Comparison of ENCODE assay signal across 19 cellular contexts in genomic region chr5:158746979-158747378, GRCh38.
DNase-seq lines count a peak whose midpoint lies in the region; ATAC-seq, FAIRE-seq and TF ChIP-seq lines count a peak whose summit lies in the region.
"Had no signal": no experiment of that assay in that cellular context is flagged by ENCODE, and none has a peak within 500 bp of the region (broad histone marks: within the 10 kb centered on the region; RNA-seq: fewer than 3 reads in every experiment).

No MANE protein-coding gene starts in this region.

- FAIRE-seq in HepG2 (lab: Jason Lieb, UNC): no peak
- FAIRE-seq: A549 had no signal

- no peak for TF ChIP-seq POLR2A in HepG2 (IDR thresholded peaks at IDR 0.05; ENCODE audit: insufficient read depth in 1 of 2, low read depth in 2 of 2, low read length in 2 of 2)
- TF ChIP-seq POLR2A in prostate gland (IDR thresholded peaks at IDR 0.05): no peak

- no peak for ATAC-seq in GM18909 (IDR thresholded peaks at IDR 0.05; ENCODE audit: poor library complexity, unreplicated experiment)
- ATAC-seq in HepG2: no peak
- ATAC-seq: A549 had no signal

- H3K27me3 ChIP-seq in BLaER1: no peaks in the 10 kb centered on the region
- no peaks in the 10 kb centered on the region for H3K27me3 ChIP-seq in MG63
- no peaks in the 10 kb centered on the region for H3K27me3 ChIP-seq in subcutaneous abdominal adipose tissue (ENCODE audit: control insufficient read depth in 5 of 5, insufficient read depth in 4 of 5, low read length in 5 of 5)
- H3K27me3 ChIP-seq in HepG2 (ENCODE audit: control insufficient read depth in 1 of 2, insufficient read depth in 2 of 2, low read length in 2 of 2): no peaks in the 10 kb centered on the region
- no peaks in the 10 kb centered on the region for H3K27me3 ChIP-seq in prostate gland (replicated peaks; ENCODE audit: insufficient read depth)
- H3K27me3 ChIP-seq: SJSA1 had no signal

- H3K4me2 ChIP-seq in BLaER1 (peak overlapping the region; percentile 83), HepG2 (ENCODE audit: low read depth, low read length) (no peak overlapping the region)
- H3K4me2 ChIP-seq: A549 had no signal

- H3K4me1 ChIP-seq in BLaER1: peaks cover 100% of the 10 kb centered on the region
- H3K4me1 ChIP-seq in subcutaneous abdominal adipose tissue (ENCODE audit: control insufficient read depth in 5 of 5, insufficient read depth in 5 of 5, low read length in 5 of 5): peaks cover 0 to 7% (median 0%) of the 10 kb centered on the region in 5 donors
- H3K4me1 ChIP-seq in HepG2 (ENCODE audit: insufficient read depth, low read length): no peaks in the 10 kb centered on the region
- no peaks in the 10 kb centered on the region for H3K4me1 ChIP-seq in prostate gland (replicated peaks)
- H3K4me1 ChIP-seq: A549, SJSA1 had no signal

- DNase-seq in MG63: peak; percentile 73
- peak; percentile 73 for DNase-seq in fibroblast of peridontal ligament (ENCODE audit: extremely low read depth)
- no peak for DNase-seq in NCI-H1105 treated with DMSO at 0.1 percent for 48 hours (lab: John Stamatoyannopoulos, UW)
- no peak for DNase-seq in HepG2 (ENCODE audit: low spot score)
- DNase-seq in prostate gland (ENCODE audit: low spot score): no peak
- DNase-seq: Calu3; CD4-positive, alpha-beta memory T cell; DMS53; GOT3; KBM-7; NCI-H1436 treated with DMSO at 0.1 percent for 48 hours; NCI-H2029 treated with DMSO at 0.1 percent for 48 hours; NCI-H2171 treated with DMSO at 0.1 percent for 48 hours; NCI-H748 treated with DMSO at 0.1 percent for 48 hours had no signal

- H3K36me3 ChIP-seq in BLaER1: peaks cover 91% of the 10 kb centered on the region
- H3K36me3 ChIP-seq in MG63: no peaks in the 10 kb centered on the region
- H3K36me3 ChIP-seq in subcutaneous abdominal adipose tissue (ENCODE audit: control insufficient read depth in 5 of 5, insufficient read depth in 5 of 5, low read length in 5 of 5): peaks cover 0 to 12% (median 4%) of the 10 kb centered on the region in 5 donors
- H3K36me3 ChIP-seq in HepG2 (replicated peaks in 1 of 2; ENCODE audit: control insufficient read depth in 1 of 2, insufficient read depth in 2 of 2, low read length in 2 of 2): no peaks in the 10 kb centered on the region
- H3K36me3 ChIP-seq in prostate gland: no peaks in the 10 kb centered on the region
- H3K36me3 ChIP-seq: SJSA1 had no signal

- H3K4me3 ChIP-seq in BLaER1 (no peak overlapping the region), MG63 (no peak overlapping the region), subcutaneous abdominal adipose tissue (ENCODE audit: low read depth in 1 of 5, low read length in 5 of 5) (no peak overlapping the region), HepG2 (replicated peaks in 1 of 3; ENCODE audit: insufficient read depth in 1 of 3, low read depth in 2 of 3, low read length in 3 of 3) (no peak overlapping the region), prostate gland (no peak overlapping the region)
- H3K4me3 ChIP-seq: A549, SJSA1 had no signal

- no peak for TF ChIP-seq EP300 in HepG2 (IDR thresholded peaks at IDR 0.05; ENCODE audit: low read depth in 2 of 2, low read length in 2 of 2)
- no peak for TF ChIP-seq EP300 in HepG2 (CRISPR knock-in tag; IDR thresholded peaks at IDR 0.05; ENCODE audit: borderline replicate concordance)

- peak overlapping the region; percentile 56; the same call in 1 of the 2 replicates for H3K9ac ChIP-seq in BLaER1
- no peak overlapping the region for H3K9ac ChIP-seq in subcutaneous abdominal adipose tissue (ENCODE audit: low read length in 5 of 5)
- no peak overlapping the region for H3K9ac ChIP-seq in HepG2 (ENCODE audit: insufficient read depth, low read depth, low read length)

- H3K9me3 ChIP-seq in BLaER1 (no peaks in the 10 kb centered on the region), MG63 (no peaks in the 10 kb centered on the region), subcutaneous abdominal adipose tissue (ENCODE audit: control insufficient read depth in 5 of 5, low read length in 5 of 5) (no peaks in the 10 kb centered on the region), HepG2 (ENCODE audit: low read length) (no peaks in the 10 kb centered on the region), prostate gland (no peaks in the 10 kb centered on the region)
- H3K9me3 ChIP-seq: A549, SJSA1 had no signal

- TF ChIP-seq CTCF in HepG2 (CRISPR knock-in tag; IDR thresholded peaks at IDR 0.05): no peak
- TF ChIP-seq CTCF in prostate gland (IDR thresholded peaks at IDR 0.05): no peak

- in situ Hi-C loops in HepG2 (cut with HindIII; ENCODE audit: extremely low pct_ligation_motif_present, low pct_unique_long_range_greater_than_20kb): no loop called here

- TF ChIP-seq RAD21 in HepG2 (CRISPR knock-in tag; IDR thresholded peaks at IDR 0.05): no peak

- intact Hi-C loops in HepG2 (cut with micrococcal nuclease; ENCODE audit: unreplicated experiment) (no loop called here), prostate gland (cut with DNase I) (no loop called here)

- H2AFZ ChIP-seq in HepG2 (ENCODE audit: low read length): no peak overlapping the region

- H3K27ac ChIP-seq in BLaER1: peak overlapping the region; percentile 95
- H3K27ac ChIP-seq in subcutaneous abdominal adipose tissue (ENCODE audit: low read depth, low read length): peak overlapping the region; percentile 69
- H3K27ac ChIP-seq in HepG2 (ENCODE audit: extremely low read length, insufficient read depth, low read length): no peak overlapping the region
- no peak overlapping the region for H3K27ac ChIP-seq in prostate gland
- H3K27ac ChIP-seq: A549, SJSA1 had no signal

- no peaks in the 10 kb centered on the region for H3K79me2 ChIP-seq in HepG2 (ENCODE audit: insufficient read depth, low read length)

- CTCF ChIA-PET in HepG2 (lab: Yijun Ruan, JAX; ENCODE audit: low intra/inter-chr PET ratio, low total read pairs): no interaction called here

- BruUV-seq in HepG2 (replicated peaks; lab: Mats Ljungman, UMichigan): no TSS peak

- 2% methylated on average over 3 of the region's 3 CpGs for WGBS in HepG2 (ENCODE audit: low lambda C conversion rate)
- WGBS in prostate gland: 90% methylated on average over 3 of the region's 3 CpGs

- POLR2A ChIA-PET in HepG2 (lab: Yijun Ruan, JAX): no interaction called here

- H4K20me1 ChIP-seq in BLaER1: peaks cover 16% of the 10 kb centered on the region; the same call in 1 of the 2 replicates
- H4K20me1 ChIP-seq in HepG2 (ENCODE audit: insufficient read depth, low read length): no peaks in the 10 kb centered on the region

TF ChIP-seq in HepG2, 621 proteins besides CTCF, POLR2A, EP300 and RAD21:
- TF ChIP-seq ATF5 (CRISPR knock-in tag; IDR thresholded peaks at IDR 0.05; ENCODE audit: low read depth): no peak
- no peak for TF ChIP-seq ZNF460 (CRISPR knock-in tag; IDR thresholded peaks at IDR 0.05; ENCODE audit: borderline replicate concordance)
- TF ChIP-seq, protein P1, sequence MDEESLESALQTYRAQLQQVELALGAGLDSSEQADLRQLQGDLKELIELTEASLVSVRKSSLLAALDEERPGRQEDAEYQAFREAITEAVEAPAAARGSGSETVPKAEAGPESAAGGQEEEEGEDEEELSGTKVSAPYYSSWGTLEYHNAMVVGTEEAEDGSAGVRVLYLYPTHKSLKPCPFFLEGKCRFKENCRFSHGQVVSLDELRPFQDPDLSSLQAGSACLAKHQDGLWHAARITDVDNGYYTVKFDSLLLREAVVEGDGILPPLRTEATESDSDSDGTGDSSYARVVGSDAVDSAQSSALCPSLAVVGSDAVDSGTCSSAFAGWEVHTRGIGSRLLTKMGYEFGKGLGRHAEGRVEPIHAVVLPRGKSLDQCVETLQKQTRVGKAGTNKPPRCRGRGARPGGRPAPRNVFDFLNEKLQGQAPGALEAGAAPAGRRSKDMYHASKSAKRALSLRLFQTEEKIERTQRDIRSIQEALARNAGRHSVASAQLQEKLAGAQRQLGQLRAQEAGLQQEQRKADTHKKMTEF (CRISPR knock-in tag; IDR thresholded peaks at IDR 0.05): no peak
- TF ChIP-seq ZNF282 (IDR thresholded peaks at IDR 0.05; ENCODE audit: partially characterized antibody): no peak
- TF ChIP-seq TBX3 (IDR thresholded peaks at IDR 0.05; ENCODE audit: borderline replicate concordance): no peak

Comparison
In these comparisons a context has a peak if more than half of its experiments do, and no peak if none do; other contexts are left out.
1. H3K27ac ChIP-seq: peak in BLaER1 (single experiment) and subcutaneous abdominal adipose tissue (single experiment); none in HepG2 (single experiment) and prostate gland (0 of 2).
2. DNase-seq: peak in MG63 (single experiment) and fibroblast of peridontal ligament (single experiment); none in NCI-H1105 treated with DMSO at 0.1 percent for 48 hours (single experiment), HepG2 (single experiment) and prostate gland (single experiment).